ENCODE assay signal across 8 cellular contexts in genomic region chr12:45725631-45726593, GRCh38. TPM values are rescaled to one million over a fixed set of nuclear protein-coding genes. Genes with fewer than 3 reads are reported as not detected.
DNase-seq lines count a peak whose midpoint lies in the region; ATAC-seq, FAIRE-seq and TF ChIP-seq lines count a peak whose summit lies in the region.

No MANE protein-coding gene starts in this region.

- H3K27ac ChIP-seq in A549 = peak overlapping the region; percentile 98 to 99; a peak in 5 of 6 replicates
- no peak overlapping the region for H3K27ac ChIP-seq in endodermal cell (ENCODE audit: low read depth, low read length)
- H3K27ac ChIP-seq in muscle layer of colon (ENCODE audit: low read depth, low read length) = peak overlapping the region; percentile 100
- peak overlapping the region; percentile 100 for H3K27ac ChIP-seq in vagina

- H3K4me3 ChIP-seq in A549 = peak overlapping the region; percentile 62
- H3K4me3 ChIP-seq in NB4 (ENCODE audit: low read depth, low read length) = peak overlapping the region; percentile 96
- peak overlapping the region; percentile 98 for H3K4me3 ChIP-seq in endodermal cell (ENCODE audit: low read length)
- peak overlapping the region; percentile 97 to 99 for H3K4me3 ChIP-seq in muscle layer of colon (ENCODE audit: low read depth in 1 of 2, low read length in 2 of 2)
- peak overlapping the region; percentile 67 to 86 for H3K4me3 ChIP-seq in vagina

- no peaks in the 10 kb centered on the region for H3K9me3 ChIP-seq in A549
- H3K9me3 ChIP-seq in endodermal cell (ENCODE audit: control insufficient read depth, low read length) = no peaks in the 10 kb centered on the region
- no peaks in the 10 kb centered on the region for H3K9me3 ChIP-seq in muscle layer of colon (ENCODE audit: low read length)
- H3K9me3 ChIP-seq in vagina = no peaks in the 10 kb centered on the region

- intact Hi-C loops in vagina (cut with DNase I) = loop anchor here (1.0 to 5.0 kb wide), 2 partner anchors 264 to 646 kb away; partner anchors contain the start of genes SCAF11 and SLC38A2

- TF ChIP-seq RAD21 in A549 (conservative IDR thresholded peaks at IDR 0.05 in 1 of 2, IDR thresholded peaks at IDR 0.05 in 1 of 2) = peak; percentile 54 to 67

- H3K9ac ChIP-seq in endodermal cell (ENCODE audit: extremely low read depth, low read length, poor library complexity, severe bottlenecking) = peak overlapping the region; percentile 96
- H3K9ac ChIP-seq in muscle layer of colon (ENCODE audit: low read length) = peak overlapping the region; percentile 100

- H3K27ac Mint-ChIP-seq in T-cell (peak overlapping the region; percentile 99), endodermal cell (peak overlapping the region; percentile 99)

- WGBS in A549 (ENCODE audit: missing lambda C conversion rate) = 13% methylated on average over 12 of the region's 12 CpGs
- 14 to 21% methylated on average over 6 to 10 of the region's 12 CpGs for WGBS in endodermal cell (ENCODE audit: insufficient coverage in 1 of 2, insufficient read length in 1 of 2), 2 experiments

- no peak for TF ChIP-seq EP300 in A549 (IDR thresholded peaks at IDR 0.05)

- in situ Hi-C loops in G401 (cut with HindIII; ENCODE audit: low sequenced_read_pairs) = no loop called here

- POLR2A ChIA-PET in A549 (lab: Yijun Ruan, JAX) = interaction anchor here (0.5 to 3.6 kb wide), 3 partner anchors 70 to 1865 kb away, joined by 3 to 25 read pairs (median 3); partner anchors contain the start of gene ANO6
- POLR2A ChIA-PET in T-cell (lab: Charles Lee) = interaction anchor here (0.6 to 1.2 kb wide), 5 partner anchors 9 to 208 kb away, joined by 3 to 5 read pairs (median 3); no protein-coding TSS in a partner anchor

- peak overlapping the region; percentile 87 for H3K4me2 ChIP-seq in A549

- DNase-seq in A549 (ENCODE audit: low read depth in 1 of 2, low spot score in 1 of 2) (peak; percentile 46 to 53), G401 (ENCODE audit: low spot score) (peak; percentile 85), NB4 (ENCODE audit: low read depth) (peak; percentile 69), T-cell (peak in 18 of 34 experiments; percentile 1 to 49 (median 24)), endodermal cell (peak; percentile 54), vagina (ENCODE audit: extremely low spot score in 2 of 2) (no peak)

- TF ChIP-seq CTCF in A549 (IDR thresholded peaks at IDR 0.05) (peak; percentile 84), NB4 (IDR thresholded peaks at IDR 0.05; ENCODE audit: low read depth, low read length) (peak; percentile 63), endodermal cell (conservative IDR thresholded peaks at IDR 0.05) (peak; percentile 84), vagina (IDR thresholded peaks at IDR 0.05) (peak; percentile 33 to 56 (median 40))

- FAIRE-seq in A549 (lab: Jason Lieb, UNC) = peak; percentile 61

- H3K4me1 ChIP-seq in A549 (peaks cover 16% of the 10 kb centered on the region; the same call in 2 of the 3 replicates), endodermal cell (ENCODE audit: control insufficient read depth, insufficient read depth, low read length) (no peaks in the 10 kb centered on the region), muscle layer of colon (ENCODE audit: insufficient read depth, low read length) (peaks cover 24% of the 10 kb centered on the region), vagina (peaks cover 46% of the 10 kb centered on the region)

- ATAC-seq in A549 = no peak
- ATAC-seq in T-cell (replicated peaks in 1 of 4) = no peak
- no peak for ATAC-seq in HG02798 (IDR thresholded peaks at IDR 0.05; ENCODE audit: poor library complexity, unreplicated experiment)

- peak overlapping the region; percentile 85 to 100 (median 95) for H3K4me3 Mint-ChIP-seq in T-cell
- peak overlapping the region; percentile 93 for H3K4me3 Mint-ChIP-seq in endodermal cell

- TF ChIP-seq POLR2A in A549 (IDR thresholded peaks at IDR 0.05; ENCODE audit: low read length) (no peak), NB4 (IDR thresholded peaks at IDR 0.05; ENCODE audit: extremely low read depth, insufficient read length) (peak; percentile 18), vagina (IDR thresholded peaks at IDR 0.05) (no peak)

- H3K36me3 Mint-ChIP-seq in T-cell = peaks cover 7% of the 10 kb centered on the region
- H3K36me3 Mint-ChIP-seq in endodermal cell (ENCODE audit: low read depth) = no peaks in the 10 kb centered on the region

- no peaks in the 10 kb centered on the region for H3K9me3 Mint-ChIP-seq in T-cell
- no peaks in the 10 kb centered on the region for H3K9me3 Mint-ChIP-seq in endodermal cell

- H3K36me3 ChIP-seq in endodermal cell (ENCODE audit: control insufficient read depth, insufficient read depth, low read length) = no peaks in the 10 kb centered on the region
- no peaks in the 10 kb centered on the region for H3K36me3 ChIP-seq in muscle layer of colon (ENCODE audit: insufficient read depth, low read length)
- H3K36me3 ChIP-seq in vagina = no peaks in the 10 kb centered on the region

- H3K4me1 Mint-ChIP-seq in T-cell = peaks cover 37 to 44% (median 40%) of the 10 kb centered on the region in 3 donors
- H3K4me1 Mint-ChIP-seq in endodermal cell = peaks cover 5% of the 10 kb centered on the region

- CTCF ChIA-PET in A549 (lab: Yijun Ruan, JAX) = interaction anchor here (0.6 to 8.1 kb wide), 13 partner anchors 9 to 552 kb away, joined by 3 to 36 read pairs (median 3); no protein-coding TSS in a partner anchor
- CTCF ChIA-PET in T-cell (lab: Charles Lee) = interaction anchor here (0.7 to 10.0 kb wide), 21 partner anchors 9 to 555 kb away, joined by 3 to 109 read pairs (median 5); no protein-coding TSS in a partner anchor

- peaks cover 52% of the 10 kb centered on the region for H3K27me3 ChIP-seq in endodermal cell (ENCODE audit: control insufficient read depth, insufficient read depth, low read length, poor library complexity, severe bottlenecking)
- no peaks in the 10 kb centered on the region for H3K27me3 ChIP-seq in muscle layer of colon (ENCODE audit: control insufficient read depth in 1 of 2, insufficient read depth in 2 of 2, low read length in 2 of 2)
- H3K27me3 ChIP-seq in vagina = no peaks in the 10 kb centered on the region

- no peaks in the 10 kb centered on the region for H3K27me3 Mint-ChIP-seq in T-cell
- H3K27me3 Mint-ChIP-seq in endodermal cell (ENCODE audit: insufficient read depth) = peaks cover 40% of the 10 kb centered on the region

TF ChIP-seq in A549, 52 proteins besides CTCF, POLR2A, EP300 and RAD21:
- TF ChIP-seq FOXS1 (CRISPR knock-in tag; IDR thresholded peaks at IDR 0.05) (no peak), SMC3 (IDR thresholded peaks at IDR 0.05) (peak; percentile 53), MAFK (IDR thresholded peaks at IDR 0.05; ENCODE audit: partially characterized antibody) (peak; percentile 81), HMGXB4 (CRISPR knock-in tag; IDR thresholded peaks at IDR 0.05; ENCODE audit: borderline replicate concordance) (peak; percentile 76; the same call in 1 of the 2 replicates), KDM5A (IDR thresholded peaks at IDR 0.05) (peak; percentile 61; the same call in 1 of the 2 replicates), ELK1 (IDR thresholded peaks at IDR 0.05; ENCODE audit: low read depth, low read length) (no peak)

RNA-seq across cellular contexts. Expression of gene ARID2, which starts 3.6 kb away (rescaled TPM):
- polyA plus RNA-seq in A549 (2011; rRNA removed) (37.7 and 45.9 TPM in 2 replicates), A549 (2017; fragmentation: RNase III; extraction: RNeasy Plus Mini Kit Qiagen cat#74134 plus additional on column Dnase treatment) (8.4 to 8.7 TPM (median 8.6 TPM) in 3 replicates)
- polyA plus RNA-seq in A549 (2012; cell fraction: cytosol; rRNA removed) = 7.3 and 10.4 TPM in 2 replicates
- 7.6 and 9.3 TPM in 2 replicates for polyA plus RNA-seq in A549 (2012; cell fraction: nucleus; rRNA removed)
- polyA minus RNA-seq in A549 (2011; rRNA and poly(A)+ RNA removed) = 85.5 and 111 TPM in 2 replicates
- total RNA-seq in G401 (2014; rRNA removed; shearing (Covaris generic)) = 17.5 and 29.8 TPM in 2 replicates
- total RNA-seq in T-cell (10 to 100 TPM; 40.2 to 67.6 (median 43.7) TPM), endodermal cell (10 to 100 TPM; 54.0 to 58.1 TPM), vagina (39.0 TPM)
- polyA plus RNA-seq in endodermal cell (2013, experiment 1 of 2) = 34.2 TPM
- polyA plus RNA-seq in endodermal cell (2013, experiment 2 of 2) = 35.0 TPM

Comparison
In these comparisons a context has a peak if more than half of its experiments do, and no peak if none do; other contexts are left out.
1. DNase-seq: peak in A549 (2 of 2), G401 (single experiment), NB4 (single experiment), T-cell (18 of 34) and endodermal cell (single experiment); none in vagina (0 of 2).
2. Peak in every context shown above with its lines, with median percentiles within 50 percentile points of each other: H3K4me3 ChIP-seq and CTCF ChIP-seq.